ENCODE assay signal across 1 cellular context in genomic region chr16:8620535-8620934, GRCh38.
TF ChIP-seq lines count a peak whose summit lies in the region.

No MANE protein-coding gene starts in this region.

TF ChIP-seq in H1, 55 proteins besides CTCF, POLR2A, EP300 and RAD21:
- TF ChIP-seq SIN3A (conservative IDR thresholded peaks at IDR 0.05 in 1 of 2, IDR thresholded peaks at IDR 0.05 in 1 of 2; ENCODE audit: low read depth in 1 of 2, low read length in 2 of 2) (no peak), RFX5 (IDR thresholded peaks at IDR 0.05; ENCODE audit: borderline replicate concordance, low read depth, low read length) (no peak), HDAC6 (IDR thresholded peaks at IDR 0.05; ENCODE audit: low read depth, low read length) (no peak), BACH1 (IDR thresholded peaks at IDR 0.05; ENCODE audit: low read length) (no peak), CHD2 (IDR thresholded peaks at IDR 0.05; ENCODE audit: low read length) (no peak), SAP30 (IDR thresholded peaks at IDR 0.05; ENCODE audit: insufficient read depth, insufficient replicate concordance, low read length) (no peak), KDM1A (IDR thresholded peaks at IDR 0.05; ENCODE audit: borderline replicate concordance, low read length) (no peak), MAX (IDR thresholded peaks at IDR 0.05) (no peak), RBBP5 (IDR thresholded peaks at IDR 0.05; ENCODE audit: borderline replicate concordance, low read depth, low read length) (no peak), ATF2 (IDR thresholded peaks at IDR 0.05; ENCODE audit: low read length) (no peak), FOSL1 (IDR thresholded peaks at IDR 0.05; ENCODE audit: insufficient read depth, low read depth, low read length) (no peak), PHF8 (conservative IDR thresholded peaks at IDR 0.05; ENCODE audit: low read depth, low read length) (no peak), RNF2 (IDR thresholded peaks at IDR 0.05; ENCODE audit: borderline replicate concordance, low read depth, low read length, missing control alignments, poor library complexity, severe bottlenecking) (no peak), CHD1 (IDR thresholded peaks at IDR 0.05; ENCODE audit: low read depth, low read length) (no peak)
